ENCODE assay signal across 22 cellular contexts in genomic region chr1:219383273-219383672, GRCh38.
"Had no signal": no experiment of that assay in that cellular context is flagged by ENCODE, and none has a peak within 500 bp of the region (broad histone marks: within the 10 kb centered on the region; RNA-seq: fewer than 3 reads in every experiment).

No MANE protein-coding gene starts in this region.

- H3K4me3 Mint-ChIP-seq: mesothelial cell of epicardium, naive B cell had no signal

- H3K36me3 Mint-ChIP-seq: naive B cell had no signal

- H3K4me1 ChIP-seq: colonic mucosa, esophagus muscularis mucosa, left lung, lower lobe of right lung had no signal

- H3K27me3 Mint-ChIP-seq: naive B cell had no signal

- H3K27ac Mint-ChIP-seq: mesothelial cell of epicardium had no signal

- H3K9me3 Mint-ChIP-seq: naive B cell had no signal

- H3K4me3 ChIP-seq: colonic mucosa, dorsolateral prefrontal cortex, esophagus muscularis mucosa, gastrocnemius medialis, heart right ventricle, left lung, lower lobe of right lung, mucosa of descending colon had no signal

- H3K27me3 ChIP-seq: colonic mucosa, dorsolateral prefrontal cortex, esophagus muscularis mucosa, gastrocnemius medialis, heart right ventricle, left lung had no signal

- H3K9me3 ChIP-seq: colonic mucosa, esophagus muscularis mucosa, gastrocnemius medialis, heart right ventricle, left lung, lower lobe of right lung, mucosa of descending colon had no signal

- H3K4me1 Mint-ChIP-seq: naive B cell had no signal

- H3K36me3 ChIP-seq: colonic mucosa, esophagus muscularis mucosa, gastrocnemius medialis, heart right ventricle, left lung, lower lobe of right lung had no signal

- H3K27ac ChIP-seq: colonic mucosa, dorsolateral prefrontal cortex, esophagus muscularis mucosa, gastrocnemius medialis, heart right ventricle, left lung, lower lobe of right lung had no signal

- FAIRE-seq: endothelial cell of umbilical vein, keratinocyte had no signal

- ATAC-seq: gastrocnemius medialis, heart right ventricle, left cardiac atrium, left lung, left ventricle myocardium superior, lower lobe of right lung, mucosa of descending colon had no signal

- DNase-seq: colonic mucosa; dermis blood vessel endothelial cell; dorsolateral prefrontal cortex; effector CD4-positive, alpha-beta T cell; effector memory CD4-positive, alpha-beta T cell; foreskin melanocyte; gastrocnemius medialis; glutamatergic neuron; head of caudate nucleus; heart right ventricle; hippocampal formation; left cardiac atrium; left lung; left ventricle myocardium superior; lower lobe of right lung; mesenchymal stem cell; mucosa of descending colon; naive B cell had no signal
